ENCODE assay signal across 10 cellular contexts in the genomic region with DNA sequence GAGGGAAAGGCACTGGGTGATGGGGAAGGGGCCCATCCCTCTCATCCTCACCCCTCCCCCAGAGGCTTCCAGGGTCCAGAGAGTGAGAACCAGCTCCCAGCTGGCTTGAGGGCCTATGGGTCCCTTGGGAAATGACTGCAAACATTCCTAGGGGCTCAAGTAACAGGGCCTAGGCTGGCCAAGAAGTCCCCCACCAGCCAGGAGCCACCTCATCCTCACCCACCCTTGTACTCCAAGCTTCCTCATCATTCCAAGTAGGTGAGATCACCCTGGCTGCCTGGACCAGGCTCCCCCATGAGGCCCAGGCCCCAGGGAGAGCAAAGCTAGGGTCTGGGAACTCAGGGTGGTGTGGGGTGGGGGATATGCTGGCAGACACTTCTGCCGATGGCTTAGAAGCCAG. TPM values are rescaled to one million over a fixed set of nuclear protein-coding genes. Genes with fewer than 3 reads are reported as not detected.
A peak's percentile ranks its signal among the peaks of the same experiment; 100 is the strongest.
DNase-seq lines count a peak whose midpoint lies in the region; ATAC-seq and TF ChIP-seq lines count a peak whose summit lies in the region.
"Had no signal": no experiment of that assay in that cellular context is flagged by ENCODE, and none has a peak within 500 bp of the region (broad histone marks: within the 10 kb centered on the region; RNA-seq: fewer than 3 reads in every experiment).

No MANE protein-coding gene starts in this region.

- intact Hi-C loops in psoas muscle (cut with DNase I) (no loop called here), prostate gland (cut with DNase I) (no loop called here)

- H3K27me3 ChIP-seq in RWPE2 (ENCODE audit: insufficient read depth, poor library complexity, severe bottlenecking) (no peaks in the 10 kb centered on the region), psoas muscle (ENCODE audit: insufficient read depth in 3 of 3, low read length in 2 of 3) (no peaks in the 10 kb centered on the region), prostate gland (replicated peaks; ENCODE audit: insufficient read depth) (no peaks in the 10 kb centered on the region)

- H3K36me3 ChIP-seq in RWPE2 (ENCODE audit: low read depth) (no peaks in the 10 kb centered on the region), psoas muscle (ENCODE audit: insufficient read depth in 1 of 2, low read depth in 1 of 2) (no peaks in the 10 kb centered on the region), prostate gland (no peaks in the 10 kb centered on the region)

- peak overlapping the region; percentile 75 for H3K27ac ChIP-seq in RWPE2 (ENCODE audit: poor library complexity, severe bottlenecking)
- H3K27ac ChIP-seq in psoas muscle = no peak overlapping the region
- H3K27ac ChIP-seq in prostate gland = no peak overlapping the region

- WGBS in psoas muscle, 3 donors = 72 to 100% (median 78%) methylated on average over 1 of the region's 1 CpG
- WGBS in prostate gland = 64% methylated on average over 1 of the region's 1 CpG

- TF ChIP-seq CTCF in RWPE2 (IDR thresholded peaks at IDR 0.05; ENCODE audit: poor library complexity, severe bottlenecking) (no peak), psoas muscle (IDR thresholded peaks at IDR 0.05) (no peak), prostate gland (IDR thresholded peaks at IDR 0.05) (no peak)

- no peak overlapping the region for H3K4me3 ChIP-seq in RWPE2 (ENCODE audit: severe bottlenecking)
- H3K4me3 ChIP-seq in psoas muscle = no peak overlapping the region
- H3K4me3 ChIP-seq in prostate gland = no peak overlapping the region

- DNase-seq in EH (ENCODE audit: low read depth) (peak; percentile 97), RWPE2 (ENCODE audit: low spot score) (peak; percentile 73), fibroblast of the conjunctiva (ENCODE audit: low read depth) (peak; percentile 74), psoas muscle (peak in 1 of 2 donors; percentile 50), activated T-cell treated with anti-CD3 and anti-CD28 coated beads for 4 hours (no peak), NOMO-1 (lab: John Stamatoyannopoulos, UW; ENCODE audit: unreplicated experiment in 2 of 2) (no peak), prostate gland (ENCODE audit: low spot score) (no peak)
- DNase-seq: DMS53, MM.1S had no signal

- H3K4me1 ChIP-seq in RWPE2 (ENCODE audit: insufficient read depth, poor library complexity, severe bottlenecking) = peaks cover 24% of the 10 kb centered on the region
- no peaks in the 10 kb centered on the region for H3K4me1 ChIP-seq in psoas muscle
- peaks cover 2% of the 10 kb centered on the region for H3K4me1 ChIP-seq in prostate gland (replicated peaks)

- no peaks in the 10 kb centered on the region for H3K9me3 ChIP-seq in RWPE2 (ENCODE audit: severe bottlenecking)
- H3K9me3 ChIP-seq in psoas muscle = no peaks in the 10 kb centered on the region
- H3K9me3 ChIP-seq in prostate gland = no peaks in the 10 kb centered on the region

- ATAC-seq in RWPE2 (ENCODE audit: low read depth) = peak; percentile 70
- ATAC-seq in psoas muscle = peak in 3 of 4 donors; percentile 24 to 49 (median 31)
- ATAC-seq in HG02884 (IDR thresholded peaks at IDR 0.05; ENCODE audit: unreplicated experiment) = no peak

- no peak for TF ChIP-seq POLR2A in prostate gland (IDR thresholded peaks at IDR 0.05)

RNA-seq across cellular contexts. Expression of gene LOXL1, which starts 14.8 kb away (rescaled TPM):
- total RNA-seq in psoas muscle = 1 to 10 TPM; 5.1 to 8.7 (median 6.3) TPM
- polyA plus RNA-seq in psoas muscle = 1 to 10 TPM; 1.6 to 5.1 (median 4.3) TPM
- 10 to 100 TPM; 20.5 to 22.5 TPM for total RNA-seq in prostate gland

RNA-seq across cellular contexts. Expression of gene STOML1, which starts 51.1 kb away (rescaled TPM):
- 10 to 100 TPM; 18.3 to 26.2 (median 22.7) TPM for total RNA-seq in psoas muscle
- 10 to 100 TPM; 22.0 to 34.4 (median 33.0) TPM for polyA plus RNA-seq in psoas muscle
- total RNA-seq in prostate gland = 10 to 100 TPM; 15.6 to 26.8 TPM

RNA-seq across cellular contexts. Expression of gene PML, which starts 53.5 kb away (rescaled TPM):
- 10 to 100 TPM; 15.0 to 22.6 (median 15.6) TPM for total RNA-seq in psoas muscle
- polyA plus RNA-seq in psoas muscle = 10 to 100 TPM in 1 of 3 donors, 1 to 10 TPM in 2; 6.7 to 10.2 (median 7.5) TPM
- 100 to 1,000 TPM in 1 of 2 donors, 10 to 100 TPM in 1; 67.5 to 122 TPM for total RNA-seq in prostate gland

Comparison
In these comparisons a context has a peak if more than half of its experiments do, and no peak if none do; other contexts are left out.
1. DNase-seq: peak in EH (single experiment), RWPE2 (single experiment) and fibroblast of the conjunctiva (single experiment); none in activated T-cell treated with anti-CD3 and anti-CD28 coated beads for 4 hours (single experiment), NOMO-1 (0 of 2) and prostate gland (single experiment).